ENCODE assay signal across 9 cellular contexts in genomic region chr1:1943834-1944570, GRCh38. TPM values are rescaled to one million over a fixed set of nuclear protein-coding genes. Genes with fewer than 3 reads are reported as not detected.
A peak's percentile ranks its signal among the peaks of the same experiment; 100 is the strongest.
DNase-seq lines count a peak whose midpoint lies in the region; ATAC-seq, FAIRE-seq and TF ChIP-seq lines count a peak whose summit lies in the region.
"Had no signal": no experiment of that assay in that cellular context is flagged by ENCODE, and none has a peak within 500 bp of the region (broad histone marks: within the 10 kb centered on the region; RNA-seq: fewer than 3 reads in every experiment).

No MANE protein-coding gene starts in this region.

- no peak overlapping the region for H3K4ac ChIP-seq in IMR-90 (ENCODE audit: low read depth, low read length)

- TF ChIP-seq CTCF in IMR-90 (conservative IDR thresholded peaks at IDR 0.05; ENCODE audit: low read depth, low read length) (peak; percentile 62), GM12878 (IDR thresholded peaks at IDR 0.05 in 2 of 3, conservative IDR thresholded peaks at IDR 0.05 in 1 of 3; ENCODE audit: control insufficient read depth in 2 of 3, extremely low read depth in 1 of 3, insufficient read depth in 1 of 3, low read depth in 3 of 3, low read length in 3 of 3) (peak; percentile 50 to 91 (median 71))

- RAD21 ChIA-PET in GM12878 (lab: Charles Lee; ENCODE audit: unreplicated experiment) = no interaction called here

- no peak overlapping the region for H3K9ac ChIP-seq in IMR-90 (ENCODE audit: low read depth, low read length)
- H3K9ac ChIP-seq in GM12878 (ENCODE audit: control insufficient read depth, insufficient read depth, low read length) = no peak overlapping the region

- CTCF ChIA-PET in IMR-90 (lab: Yijun Ruan, JAX) (interaction anchor here (2.7 kb wide), 1 partner anchor 101 kb away, joined by 10 read pairs; no protein-coding TSS in a partner anchor), GM12878 (lab: Yijun Ruan, JAX) (no interaction called here)

- no peak overlapping the region for H2AK5ac ChIP-seq in IMR-90 (ENCODE audit: low read depth, low read length)

- no peak overlapping the region for H4K5ac ChIP-seq in IMR-90 (ENCODE audit: low read depth, low read length)

- no peaks in the 10 kb centered on the region for H3K79me2 ChIP-seq in GM12878 (ENCODE audit: control insufficient read depth, insufficient read depth, low read length)

- H2BK120ac ChIP-seq in IMR-90 (ENCODE audit: low read depth, low read length) = no peak overlapping the region

- no peak overlapping the region for H4K91ac ChIP-seq in IMR-90 (ENCODE audit: insufficient read depth, low read depth, low read length)

- H2BK5ac ChIP-seq in IMR-90 (ENCODE audit: low read depth, low read length, poor library complexity, severe bottlenecking) = no peak overlapping the region

- no peak overlapping the region for H3K14ac ChIP-seq in IMR-90 (replicated peaks; ENCODE audit: low read depth, low read length)

- H3K36me3 ChIP-seq in IMR-90 (ENCODE audit: control insufficient read depth, insufficient read depth, low read length) = no peaks in the 10 kb centered on the region
- no peaks in the 10 kb centered on the region for H3K36me3 ChIP-seq in GM12878 (ENCODE audit: control insufficient read depth in 2 of 2, insufficient read depth in 2 of 2, low read length in 1 of 2)

- SMC1A ChIA-PET in GM12878 (lab: Charles Lee; ENCODE audit: uncharacterized antibody, unreplicated experiment) = no interaction called here

- 36% methylated on average over 18 of the region's 37 CpGs; no CpG with 5 or more reads in 1 of the 2 experiments for WGBS in IMR-90 (ENCODE audit: extremely low coverage in 2 of 2, insufficient read length in 1 of 2), 2 experiments
- WGBS in GM12878 (ENCODE audit: insufficient coverage, insufficient replicate concordance, low lambda C conversion rate, missing lambda C conversion rate) = 24% methylated on average over 37 of the region's 37 CpGs

- H3K27ac ChIP-seq in IMR-90 (ENCODE audit: insufficient read depth, low read length) = no peak overlapping the region
- no peak overlapping the region for H3K27ac ChIP-seq in GM12878 (ENCODE audit: control insufficient read depth, insufficient read depth)
- H3K27ac ChIP-seq: SK-N-MC had no signal

- POLR2A ChIA-PET in IMR-90 (lab: Charles Lee; ENCODE audit: unreplicated experiment) (no interaction called here), GM12878 (lab: Charles Lee) (no interaction called here)

- no peak overlapping the region for H3K56ac ChIP-seq in IMR-90 (ENCODE audit: extremely low read depth, insufficient read depth, low read length)

- FAIRE-seq in GM12878 (lab: Jason Lieb, UNC) = no peak

- H3K4me2 ChIP-seq in IMR-90 (ENCODE audit: low read depth, low read length) (peak overlapping the region; percentile 85), GM12878 (ENCODE audit: control insufficient read depth, insufficient read depth) (no peak overlapping the region)

- H3K18ac ChIP-seq in IMR-90 (ENCODE audit: low read depth, low read length) = no peak overlapping the region

- TF ChIP-seq RAD21 in IMR-90 (IDR thresholded peaks at IDR 0.05; ENCODE audit: low read length) = peak; percentile 56
- 0 out of 2 replicates have a peak, but pooled peaks have one; percentile 14 for TF ChIP-seq RAD21 in GM12878 (IDR thresholded peaks at IDR 0.05; ENCODE audit: insufficient read depth, low read depth, low read length)

- no peaks in the 10 kb centered on the region for H3K4me1 ChIP-seq in IMR-90 (ENCODE audit: control insufficient read depth, insufficient read depth, low read length)
- H3K4me1 ChIP-seq in GM12878 (ENCODE audit: control insufficient read depth, insufficient read depth, low read length) = no peaks in the 10 kb centered on the region

- BruUV-seq in IMR-90 (replicated peaks; lab: Mats Ljungman, UMichigan) (no TSS peak), GM12878 (replicated peaks; lab: Mats Ljungman, UMichigan) (no TSS peak)

- H4K20me1 ChIP-seq in IMR-90 (ENCODE audit: insufficient read depth, low read length) (no peaks in the 10 kb centered on the region), GM12878 (ENCODE audit: control insufficient read depth, insufficient read depth) (no peaks in the 10 kb centered on the region)

- H3K9me3 ChIP-seq in IMR-90 (ENCODE audit: control insufficient read depth, insufficient read depth, low read length) (no peaks in the 10 kb centered on the region), GM12878 (replicated peaks; ENCODE audit: control insufficient read depth, insufficient read depth, low read length) (no peaks in the 10 kb centered on the region)

- no peak overlapping the region for H2BK20ac ChIP-seq in IMR-90 (ENCODE audit: low read depth, low read length)

- ATAC-seq in IMR-90 (ENCODE audit: low read depth) (peak; percentile 99), GM12878 (peak; percentile 94), GM18502 (IDR thresholded peaks at IDR 0.05; ENCODE audit: poor library complexity, unreplicated experiment) (no peak), GM21786 (IDR thresholded peaks at IDR 0.05; ENCODE audit: unreplicated experiment) (no peak)

- H2AFZ ChIP-seq in IMR-90 (replicated peaks; ENCODE audit: low read length, poor library complexity) (peak overlapping the region; percentile 84), GM12878 (ENCODE audit: control insufficient read depth, low read depth, low read length) (no peak overlapping the region)

- DNase-seq in COLO668 (lab: John Stamatoyannopoulos, UW; ENCODE audit: unreplicated experiment) (peak; percentile 76), IMR-90 (no peak), T-helper 22 cell (ENCODE audit: low read depth) (peak; percentile 27), GM12878 (ENCODE audit: low read depth, low spot score) (no peak), inferior parietal cortex (ENCODE audit: extremely low spot score) (peak; percentile 35)
- DNase-seq in stimulated activated CD4-positive, alpha-beta T cell treated with anti-CD3 and anti-CD28 coated beads, Interleukin-2, amount 100 ng/mL, for 24 hours = peak; percentile 71 to 74

- H4K8ac ChIP-seq in IMR-90 (ENCODE audit: low read depth in 2 of 2, low read length in 2 of 2) = no peak overlapping the region

- no peak overlapping the region for H2BK15ac ChIP-seq in IMR-90 (ENCODE audit: low read depth, low read length)

- no peaks in the 10 kb centered on the region for H3K79me1 ChIP-seq in IMR-90 (ENCODE audit: low read depth in 1 of 2, low read length in 2 of 2)

- peak overlapping the region; percentile 65 for H2AK9ac ChIP-seq in IMR-90 (replicated peaks; ENCODE audit: low read depth, low read length, poor library complexity)

- in situ Hi-C loops in IMR-90 (cut with MboI; ENCODE audit: low sequenced_read_pairs) = no loop called here
- in situ Hi-C loops in GM12878 (cut with MboI) = no loop called here

- H3K23ac ChIP-seq in IMR-90 (ENCODE audit: low read depth, low read length) = no peak overlapping the region

- intact Hi-C loops in IMR-90 (cut with micrococcal nuclease) = loop anchor here (1.0 to 5.0 kb wide), 2 partner anchors 101 to 228 kb away; no protein-coding TSS in a partner anchor
- intact Hi-C loops in GM12878 (cut with micrococcal nuclease; ENCODE audit: unreplicated experiment) = loop anchor here (5.0 kb wide), 1 partner anchor 103 kb away; no protein-coding TSS in a partner anchor

- no peak for TF ChIP-seq EP300 in GM12878 (IDR thresholded peaks at IDR 0.05; ENCODE audit: borderline replicate concordance in 1 of 2, control insufficient read depth in 1 of 2, low read depth in 2 of 2, low read length in 2 of 2)

- no peak for TF ChIP-seq POLR2A in IMR-90 (IDR thresholded peaks at IDR 0.05; ENCODE audit: low read depth, low read length)
- no peak for TF ChIP-seq POLR2A in GM12878 (IDR thresholded peaks at IDR 0.05; ENCODE audit: low read depth, low read length)

- dilution Hi-C loops in IMR-90 (cut with HindIII; ENCODE audit: low sequenced_read_pairs, unreplicated experiment) = no loop called here

- H3K9me1 ChIP-seq in IMR-90 (ENCODE audit: insufficient read depth, low read length) = 0 out of 2 replicates have a peak, but pooled peaks cover 3% of the 10 kb centered on the region

- H3K4me3 ChIP-seq in IMR-90 (ENCODE audit: insufficient read depth, low read depth, low read length) (no peak overlapping the region), GM12878 (no peak overlapping the region)
- H3K4me3 ChIP-seq: SK-N-MC had no signal

- peaks cover 34% of the 10 kb centered on the region for H3K27me3 ChIP-seq in IMR-90 (ENCODE audit: control insufficient read depth, insufficient read depth, low read length)
- no peaks in the 10 kb centered on the region for H3K27me3 ChIP-seq in GM12878 (replicated peaks in 1 of 2; ENCODE audit: control insufficient read depth in 2 of 2, insufficient read depth in 2 of 2, low read length in 1 of 2)

RNA-seq across cellular contexts. Expression of gene TMEM52, which starts 24.9 kb away (rescaled TPM):
- total RNA-seq in IMR-90 (2012; rRNA removed) (0.28 and 0.54 TPM in 2 replicates), GM12878 (2014; rRNA removed) (0.17 TPM in 1 of 2 replicates, not detected in the other), GM12878 (2014; rRNA removed; fragmentation: Illumina TruSeq; extraction: Trizol) (not detected in 2 replicates), GM12878 (2021) (not detected in 2 replicates)
- polyA plus RNA-seq in IMR-90 (2012; rRNA removed) (1.3 and 1.9 TPM in 2 replicates), GM12878 (2011; rRNA removed) (not detected in 2 replicates), GM12878 (2014; fragmentation: Illumina TruSeq; extraction: Trizol) (not detected in 2 replicates), GM12878 (2014; fragmentation: Nextera tagmentation; extraction: Ambion mirVana) (not detected), GM12878 (2014; rRNA removed) (0.18 TPM in 1 of 2 replicates, not detected in the other), GM12878 (2016; fragmentation: Nextera tagmentation; extraction: Ambion mirVana) (under 1 TPM; 0.24 to 0.33 TPM)
- 1.8 and 2.1 TPM in 2 replicates for polyA plus RNA-seq in IMR-90 (2012; cell fraction: cytosol; rRNA removed)
- 2.5 and 5.0 TPM in 2 replicates for polyA plus RNA-seq in IMR-90 (2012; cell fraction: nucleus; rRNA removed; ENCODE audit: low replicate concordance)
- not detected in 2 replicates for total RNA-seq in GM12878 (2013; cell fraction: nucleolus; rRNA removed)
- polyA plus RNA-seq in GM12878 (2011; ENCODE audit: low read depth) = not detected
- 0.12 and 0.15 TPM in 2 replicates for polyA plus RNA-seq in GM12878 (2011; cell fraction: cytosol; rRNA removed)
- polyA plus RNA-seq in GM12878 (2011; cell fraction: nucleus; rRNA removed) = 0.16 TPM in 1 of 2 replicates, not detected in the other
- 0.18 and 0.24 TPM in 2 replicates for polyA plus RNA-seq in GM12878 (2012)
- 0.44 TPM in 1 of 2 replicates, not detected in the other for polyA minus RNA-seq in GM12878 (2011; rRNA and poly(A)+ RNA removed)
- polyA minus RNA-seq in GM12878 (2011; cell fraction: cytosol; rRNA and poly(A)+ RNA removed) = not detected in 2 replicates
- polyA minus RNA-seq in GM12878 (2011; cell fraction: nucleus; rRNA and poly(A)+ RNA removed) = 0.24 TPM in 1 of 2 replicates, not detected in the other

RNA-seq across cellular contexts. Expression of gene CALML6, which starts 28.9 kb away (rescaled TPM):
- total RNA-seq in IMR-90 (2012; rRNA removed) = not detected in 2 replicates
- 0.52 and 0.91 TPM in 2 replicates for polyA plus RNA-seq in IMR-90 (2012; rRNA removed)
- polyA plus RNA-seq in IMR-90 (2012; cell fraction: cytosol; rRNA removed) = not detected in 2 replicates
- polyA plus RNA-seq in IMR-90 (2012; cell fraction: nucleus; rRNA removed; ENCODE audit: low replicate concordance) = 10.0 and 15.0 TPM in 2 replicates
- total RNA-seq in GM12878 (2013; cell fraction: nucleolus; rRNA removed) = 0.40 TPM in 1 of 2 replicates, not detected in the other
- total RNA-seq in GM12878 (2014; rRNA removed) = 0.11 and 1.3 TPM in 2 replicates
- 0.31 TPM in 1 of 2 replicates, not detected in the other for total RNA-seq in GM12878 (2014; rRNA removed; fragmentation: Illumina TruSeq; extraction: Trizol)
- total RNA-seq in GM12878 (2021) = 0.21 TPM in 1 of 2 replicates, not detected in the other
- polyA plus RNA-seq in GM12878 (2011; ENCODE audit: low read depth) = not detected
- polyA plus RNA-seq in GM12878 (2011; rRNA removed) = 0.07 and 0.29 TPM in 2 replicates
- 0.22 TPM in 1 of 2 replicates, not detected in the other for polyA plus RNA-seq in GM12878 (2011; cell fraction: cytosol; rRNA removed)
- polyA plus RNA-seq in GM12878 (2011; cell fraction: nucleus; rRNA removed) = 0.78 and 1.7 TPM in 2 replicates
- 0.11 and 0.42 TPM in 2 replicates for polyA plus RNA-seq in GM12878 (2012)
- polyA plus RNA-seq in GM12878 (2014; fragmentation: Illumina TruSeq; extraction: Trizol) = 0.09 TPM in 1 of 2 replicates, not detected in the other
- polyA plus RNA-seq in GM12878 (2014; fragmentation: Nextera tagmentation; extraction: Ambion mirVana) = not detected
- 0.42 TPM in 1 of 2 replicates, not detected in the other for polyA plus RNA-seq in GM12878 (2014; rRNA removed)
- polyA plus RNA-seq in GM12878 (2016; fragmentation: Nextera tagmentation; extraction: Ambion mirVana) = not detected
- polyA minus RNA-seq in GM12878 (2011; rRNA and poly(A)+ RNA removed) = not detected in 2 replicates
- polyA minus RNA-seq in GM12878 (2011; cell fraction: cytosol; rRNA and poly(A)+ RNA removed) = not detected in 2 replicates
- not detected in 2 replicates for polyA minus RNA-seq in GM12878 (2011; cell fraction: nucleus; rRNA and poly(A)+ RNA removed)

RNA-seq across cellular contexts. Expression of gene GNB1, which starts 53.1 kb away (rescaled TPM):
- total RNA-seq in IMR-90 (2012; rRNA removed) = 73.5 and 74.7 TPM in 2 replicates
- polyA plus RNA-seq in IMR-90 (2012; rRNA removed) = 366 and 371 TPM in 2 replicates
- 219 and 373 TPM in 2 replicates for polyA plus RNA-seq in IMR-90 (2012; cell fraction: cytosol; rRNA removed)
- 315 and 343 TPM in 2 replicates for polyA plus RNA-seq in IMR-90 (2012; cell fraction: nucleus; rRNA removed; ENCODE audit: low replicate concordance)
- total RNA-seq in GM12878 (2013; cell fraction: nucleolus; rRNA removed) = 193 and 204 TPM in 2 replicates
- total RNA-seq in GM12878 (2014; rRNA removed) = 64.8 and 68.2 TPM in 2 replicates
- 120 and 126 TPM in 2 replicates for total RNA-seq in GM12878 (2014; rRNA removed; fragmentation: Illumina TruSeq; extraction: Trizol)
- 324 and 335 TPM in 2 replicates for total RNA-seq in GM12878 (2021)
- polyA plus RNA-seq in GM12878 (2011; ENCODE audit: low read depth) = 145 TPM
- polyA plus RNA-seq in GM12878 (2011; rRNA removed) = 223 and 374 TPM in 2 replicates
- polyA plus RNA-seq in GM12878 (2011; cell fraction: cytosol; rRNA removed) = 336 and 348 TPM in 2 replicates
- polyA plus RNA-seq in GM12878 (2011; cell fraction: nucleus; rRNA removed) = 165 and 201 TPM in 2 replicates
- polyA plus RNA-seq in GM12878 (2012) = 179 and 196 TPM in 2 replicates
- polyA plus RNA-seq in GM12878 (2014; fragmentation: Illumina TruSeq; extraction: Trizol) = 203 and 392 TPM in 2 replicates
- 10 to 100 TPM; 41.0 to 53.7 TPM for polyA plus RNA-seq in GM12878 (2014; fragmentation: Nextera tagmentation; extraction: Ambion mirVana)
- polyA plus RNA-seq in GM12878 (2014; rRNA removed) = 199 and 201 TPM in 2 replicates
- polyA plus RNA-seq in GM12878 (2016; fragmentation: Nextera tagmentation; extraction: Ambion mirVana) = 10 to 100 TPM; 23.0 to 49.1 TPM
- 448 and 491 TPM in 2 replicates for polyA minus RNA-seq in GM12878 (2011; rRNA and poly(A)+ RNA removed)
- 134 and 143 TPM in 2 replicates for polyA minus RNA-seq in GM12878 (2011; cell fraction: cytosol; rRNA and poly(A)+ RNA removed)
- polyA minus RNA-seq in GM12878 (2011; cell fraction: nucleus; rRNA and poly(A)+ RNA removed) = 45.1 and 81.2 TPM in 2 replicates

RNA-seq across cellular contexts. Expression of gene CFAP74, which starts 59.6 kb away (rescaled TPM):
- total RNA-seq in IMR-90 (2012; rRNA removed) = not detected in 2 replicates
- polyA plus RNA-seq in IMR-90 (2012; rRNA removed) = not detected in 2 replicates
- polyA plus RNA-seq in IMR-90 (2012; cell fraction: cytosol; rRNA removed) = not detected in 2 replicates
- 0.02 TPM in 1 of 2 replicates, not detected in the other for polyA plus RNA-seq in IMR-90 (2012; cell fraction: nucleus; rRNA removed; ENCODE audit: low replicate concordance)
- total RNA-seq in GM12878 (2013; cell fraction: nucleolus; rRNA removed) = not detected in 2 replicates
- total RNA-seq in GM12878 (2014; rRNA removed) = not detected in 2 replicates
- not detected in 2 replicates for total RNA-seq in GM12878 (2014; rRNA removed; fragmentation: Illumina TruSeq; extraction: Trizol)
- not detected in 2 replicates for total RNA-seq in GM12878 (2021)
- polyA plus RNA-seq in GM12878 (2011; ENCODE audit: low read depth) = not detected
- not detected in 2 replicates for polyA plus RNA-seq in GM12878 (2011; rRNA removed)
- not detected in 2 replicates for polyA plus RNA-seq in GM12878 (2011; cell fraction: cytosol; rRNA removed)
- polyA plus RNA-seq in GM12878 (2011; cell fraction: nucleus; rRNA removed) = not detected in 2 replicates
- not detected in 2 replicates for polyA plus RNA-seq in GM12878 (2012)
- 0.01 TPM in 1 of 2 replicates, not detected in the other for polyA plus RNA-seq in GM12878 (2014; fragmentation: Illumina TruSeq; extraction: Trizol)
- not detected for polyA plus RNA-seq in GM12878 (2014; fragmentation: Nextera tagmentation; extraction: Ambion mirVana)
- not detected in 2 replicates for polyA plus RNA-seq in GM12878 (2014; rRNA removed)
- not detected for polyA plus RNA-seq in GM12878 (2016; fragmentation: Nextera tagmentation; extraction: Ambion mirVana)
- not detected in 2 replicates for polyA minus RNA-seq in GM12878 (2011; rRNA and poly(A)+ RNA removed)
- polyA minus RNA-seq in GM12878 (2011; cell fraction: cytosol; rRNA and poly(A)+ RNA removed) = not detected in 2 replicates
- polyA minus RNA-seq in GM12878 (2011; cell fraction: nucleus; rRNA and poly(A)+ RNA removed) = not detected in 2 replicates

Comparison
In these comparisons a context has a peak if more than half of its experiments do, and no peak if none do; other contexts are left out.
1. DNase-seq: peak in COLO668 (single experiment), T-helper 22 cell (single experiment), inferior parietal cortex (single experiment) and stimulated activated CD4-positive, alpha-beta T cell treated with anti-CD3 and anti-CD28 coated beads, Interleukin-2, amount 100 ng/mL, for 24 hours (2 of 2); none in IMR-90 (single experiment) and GM12878 (single experiment).
2. ATAC-seq: peak in IMR-90 (single experiment) and GM12878 (single experiment); none in GM18502 (single experiment) and GM21786 (single experiment).